Comparison of ENCODE assay signal across 9 cellular contexts in the genomic region with DNA sequence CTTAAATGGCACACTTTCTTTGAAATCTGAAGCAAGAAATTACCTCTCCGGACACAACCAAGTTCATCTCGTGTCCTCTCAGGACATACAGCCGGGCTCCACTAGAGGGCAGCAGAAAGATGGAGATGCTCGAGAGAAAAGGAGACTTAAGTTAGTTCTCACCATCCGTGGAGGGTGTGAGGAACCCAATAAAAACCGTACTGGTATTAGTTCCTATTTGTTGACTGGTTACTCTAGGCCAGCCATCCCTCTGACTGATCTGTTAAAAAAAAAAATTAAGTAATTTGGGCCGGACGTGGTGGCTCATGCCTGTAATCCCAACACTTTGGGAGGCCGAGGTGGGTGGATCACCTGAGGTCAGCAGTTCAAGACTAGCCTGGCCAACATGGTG. TPM values are rescaled to one million over a fixed set of nuclear protein-coding genes. Genes with fewer than 3 reads are reported as not detected.
DNase-seq lines count a peak whose midpoint lies in the region; ATAC-seq and TF ChIP-seq lines count a peak whose summit lies in the region.
"Had no signal": no experiment of that assay in that cellular context is flagged by ENCODE, and none has a peak within 500 bp of the region (broad histone marks: within the 10 kb centered on the region; RNA-seq: fewer than 3 reads in every experiment).

No MANE protein-coding gene starts in this region.

- H3K9me3 Mint-ChIP-seq in stimulated activated naive B cell treated with anti-CD40 and anti-IgM and Interleukin-4, amounts not matched to agents 10 μg/mL and 1 μg/mL and 100 μg/mL, for 72 hours: no peaks in the 10 kb centered on the region

- H3K36me3 Mint-ChIP-seq in stimulated activated naive B cell treated with anti-CD40 and anti-IgM and Interleukin-4, amounts not matched to agents 10 μg/mL and 1 μg/mL and 100 μg/mL, for 72 hours: no peaks in the 10 kb centered on the region

- H3K4me2 ChIP-seq in OCI-LY7 (ENCODE audit: low read length): peak overlapping the region; percentile 83

- peaks cover 17% of the 10 kb centered on the region for H3K4me1 ChIP-seq in OCI-LY7 (ENCODE audit: insufficient read depth, low read length, poor library complexity, severe bottlenecking)

- ATAC-seq in stimulated activated naive B cell treated with anti-CD40 and anti-IgM and Interleukin-4, amounts not matched to agents 10 μg/mL and 1 μg/mL and 100 μg/mL, for 72 hours (replicated peaks): peak; percentile 54 to 55
- no peak for ATAC-seq in GM18498 (IDR thresholded peaks at IDR 0.05; ENCODE audit: unreplicated experiment)

- H3K27me3 Mint-ChIP-seq in stimulated activated naive B cell treated with anti-CD40 and anti-IgM and Interleukin-4, amounts not matched to agents 10 μg/mL and 1 μg/mL and 100 μg/mL, for 72 hours: peaks cover 11 to 13% of the 10 kb centered on the region in 2 donors

- intact Hi-C loops in OCI-LY7 (cut with micrococcal nuclease; ENCODE audit: unreplicated experiment): loop anchor here (2.0 to 10.0 kb wide), 3 partner anchors 64 to 390 kb away; a partner anchor contains a TSS

- no peaks in the 10 kb centered on the region for H3K9me2 ChIP-seq in OCI-LY7 (ENCODE audit: insufficient read depth, low read length)

- no TSS peak for BruUV-seq in OCI-LY7 (replicated peaks; lab: Mats Ljungman, UMichigan)

- H2AFZ ChIP-seq in OCI-LY7 (ENCODE audit: low read length): no peak overlapping the region; the same call in 1 of the 2 replicates

- peak overlapping the region; percentile 89 for H3K27ac Mint-ChIP-seq in stimulated activated naive B cell treated with anti-CD40 and anti-IgM and Interleukin-4, amounts not matched to agents 10 μg/mL and 1 μg/mL and 100 μg/mL, for 72 hours

- H3K4me1 Mint-ChIP-seq in stimulated activated naive B cell treated with anti-CD40 and anti-IgM and Interleukin-4, amounts not matched to agents 10 μg/mL and 1 μg/mL and 100 μg/mL, for 72 hours: peaks cover 32 to 72% of the 10 kb centered on the region in 2 donors

- CTCF ChIA-PET in OCI-LY7 (lab: Charles Lee; ENCODE audit: unreplicated experiment): interaction anchor here (2.1 kb wide), 1 partner anchor 9 kb away, joined by 7 read pairs; no protein-coding TSS in a partner anchor

- no peaks in the 10 kb centered on the region for H3K79me2 ChIP-seq in OCI-LY7 (ENCODE audit: insufficient read depth, low read depth, low read length)

- no peaks in the 10 kb centered on the region for H4K20me1 ChIP-seq in OCI-LY7 (ENCODE audit: insufficient read depth, low read length)

- in situ Hi-C loops in KBM-7 (cut with MboI; ENCODE audit: low pct_unique_long_range_greater_than_20kb, low sequenced_read_pairs): no loop called here

- POLR2A ChIA-PET in OCI-LY7 (lab: Charles Lee): no interaction called here

- peak; percentile 95 for TF ChIP-seq CTCF in OCI-LY7 (conservative IDR thresholded peaks at IDR 0.05; ENCODE audit: low read length)
- TF ChIP-seq CTCF in epithelial cell of proximal tubule (conservative IDR thresholded peaks at IDR 0.05; ENCODE audit: low read depth, low read length): peak; percentile 96

- H3K4me3 ChIP-seq in OCI-LY7 (ENCODE audit: low read depth, low read length, poor library complexity, severe bottlenecking): no peak overlapping the region
- H3K4me3 ChIP-seq in epithelial cell of proximal tubule (ENCODE audit: low read depth, low read length): no peak overlapping the region

- DNase-seq in DMS79 treated with DMSO at 0.1 percent for 48 hours (lab: John Stamatoyannopoulos, UW) (peak; percentile 25), KBM-7 (peak; percentile 95), OCI-LY7 (ENCODE audit: low spot score) (peak; percentile 85), epithelial cell of proximal tubule (ENCODE audit: low read depth) (no peak), myocyte (ENCODE audit: low read depth) (peak; percentile 87)
- DNase-seq in activated CD8-positive, alpha-beta memory T cell treated with anti-CD3 and anti-CD28 coated beads, Interleukin-2, amount 50 U/mL, for 4 hours: peak; percentile 86
- peak; percentile 82 for DNase-seq in stimulated activated naive B cell treated with anti-CD40 and anti-IgM and Interleukin-4, amounts not matched to agents 10 μg/mL and 1 μg/mL and 100 μg/mL, for 72 hours

- H3K9me3 ChIP-seq in OCI-LY7 (ENCODE audit: low read length): no peaks in the 10 kb centered on the region

- peak overlapping the region in 1 of 2 donors; percentile 89 for H3K4me3 Mint-ChIP-seq in stimulated activated naive B cell treated with anti-CD40 and anti-IgM and Interleukin-4, amounts not matched to agents 10 μg/mL and 1 μg/mL and 100 μg/mL, for 72 hours

- no peak overlapping the region for H3K27ac ChIP-seq in OCI-LY7 (ENCODE audit: low read depth, low read length, poor library complexity, severe bottlenecking)
- H3K27ac ChIP-seq: epithelial cell of prostate had no signal

- H3K36me3 ChIP-seq in OCI-LY7 (ENCODE audit: insufficient read depth, low read length): no peaks in the 10 kb centered on the region

RNA-seq across cellular contexts. Expression of a gene that starts 7.9 kb away (rescaled TPM):
- not detected in 2 replicates for total RNA-seq in OCI-LY7 (2014; rRNA removed; shearing (Covaris generic))
- total RNA-seq in OCI-LY7 (2022) (not detected in 2 replicates), epithelial cell of proximal tubule (0.87 and 2.6 TPM in 2 replicates), myocyte (not detected in 2 replicates)
- 0.10 TPM for polyA plus RNA-seq in myocyte (2012)

RNA-seq across cellular contexts. Expression of a gene that starts 58.5 kb away (rescaled TPM):
- 0.06 and 0.08 TPM in 2 replicates for total RNA-seq in OCI-LY7 (2014; rRNA removed; shearing (Covaris generic))
- 0.46 and 1.0 TPM in 2 replicates for total RNA-seq in OCI-LY7 (2022)
- total RNA-seq in epithelial cell of proximal tubule: 112 and 113 TPM in 2 replicates
- 9.5 and 11.4 TPM in 2 replicates for total RNA-seq in myocyte
- polyA plus RNA-seq in myocyte (2012): 65.2 TPM
